Comparison of ENCODE assay signal across 8 cellular contexts in genomic region chr9:98706651-98707103, GRCh38. TPM values are rescaled to one million over a fixed set of nuclear protein-coding genes. Genes with fewer than 3 reads are reported as not detected.
A peak's percentile ranks its signal among the peaks of the same experiment; 100 is the strongest.
DNase-seq lines count a peak whose midpoint lies in the region; TF ChIP-seq lines count a peak whose summit lies in the region.

No MANE protein-coding gene starts in this region.

- H3K36me3 Mint-ChIP-seq in neural crest cell (ENCODE audit: low read depth): no peaks in the 10 kb centered on the region

- peak overlapping the region; percentile 47 for H3K4me3 Mint-ChIP-seq in neural crest cell

- peaks cover 8% of the 10 kb centered on the region for H3K4me1 Mint-ChIP-seq in neural crest cell

- no peak for TF ChIP-seq CTCF in neural crest cell (conservative IDR thresholded peaks at IDR 0.05)

- peaks cover 87% of the 10 kb centered on the region for H3K27me3 Mint-ChIP-seq in neural crest cell (ENCODE audit: low read depth)

- no peak overlapping the region for H3K27ac Mint-ChIP-seq in neural crest cell (ENCODE audit: unreplicated experiment)

- peak; percentile 80 for DNase-seq in NCI-H1092 treated with DMSO at 0.1 percent for 48 hours (lab: John Stamatoyannopoulos, UW)
- DNase-seq in NCI-H1092 (lab: John Stamatoyannopoulos, UW): no peak
- peak; percentile 9 for DNase-seq in M059J (ENCODE audit: low read depth)
- peak; percentile 60 for DNase-seq in dermis blood vessel endothelial cell
- DNase-seq in neural crest cell (ENCODE audit: low read depth, low spot score): no peak
- no peak for DNase-seq in activated T-cell treated with anti-CD3 and anti-CD28 coated beads, Interleukin-2, amount 50 U/mL, for 1 hour
- DNase-seq in KG1 (lab: John Stamatoyannopoulos, UW): no peak
- DNase-seq in DMS79 (lab: John Stamatoyannopoulos, UW): no peak

- no peaks in the 10 kb centered on the region for H3K9me3 Mint-ChIP-seq in neural crest cell

RNA-seq across cellular contexts. Expression of gene GABBR2, which starts 2.1 kb away (rescaled TPM):
- total RNA-seq in M059J (2014; rRNA removed; shearing (Covaris generic)): not detected in 2 replicates
- 0.68 and 1.7 TPM in 2 replicates for total RNA-seq in dermis blood vessel endothelial cell
- total RNA-seq in neural crest cell: 0.77 and 0.84 TPM in 2 replicates

Comparison
In these comparisons a context has a peak if more than half of its experiments do, and no peak if none do; other contexts are left out.
1. DNase-seq: peak in NCI-H1092 treated with DMSO at 0.1 percent for 48 hours (single experiment), M059J (single experiment) and dermis blood vessel endothelial cell (single experiment); none in NCI-H1092 (single experiment), neural crest cell (single experiment), activated T-cell treated with anti-CD3 and anti-CD28 coated beads, Interleukin-2, amount 50 U/mL, for 1 hour (single experiment), KG1 (single experiment) and DMS79 (single experiment).